11 cellular contexts compared by ENCODE assay signal in genomic region chr10:100656479-100656878, GRCh38.
DNase-seq lines count a peak whose midpoint lies in the region; ATAC-seq and TF ChIP-seq lines count a peak whose summit lies in the region.
"Had no signal": no experiment of that assay in that cellular context is flagged by ENCODE, and none has a peak within 500 bp of the region (broad histone marks: within the 10 kb centered on the region; RNA-seq: fewer than 3 reads in every experiment).

No MANE protein-coding gene starts in this region.

- H3K4me1 ChIP-seq in iPS-15b (ENCODE audit: control insufficient read depth, insufficient read depth, low read length) (peaks cover 7% of the 10 kb centered on the region), suprapubic skin (peaks cover 41% of the 10 kb centered on the region)

- H3K9ac ChIP-seq in iPS-15b (ENCODE audit: low read depth, low read length): no peak overlapping the region

- intact Hi-C loops in dorsolateral prefrontal cortex (cut with DNase I): no loop called here

- no peaks in the 10 kb centered on the region for H3K9me3 Mint-ChIP-seq in activated T-cell treated with anti-CD3 and anti-CD28 coated beads, Interleukin-2, amount 50 U/mL, for 72 hours

- TF ChIP-seq POLR2A in suprapubic skin (IDR thresholded peaks at IDR 0.05): no peak

- H3K9me3 ChIP-seq in iPS-15b (ENCODE audit: control insufficient read depth, insufficient read depth, low read length): no peaks in the 10 kb centered on the region
- H3K9me3 ChIP-seq in suprapubic skin: no peaks in the 10 kb centered on the region
- H3K9me3 ChIP-seq in MG63: no peaks in the 10 kb centered on the region

- H3K27me3 Mint-ChIP-seq in activated T-cell treated with anti-CD3 and anti-CD28 coated beads, Interleukin-2, amount 50 U/mL, for 72 hours (ENCODE audit: low read depth): peaks cover 90% of the 10 kb centered on the region

- H3K27me3 ChIP-seq in iPS-15b (ENCODE audit: control insufficient read depth, insufficient read depth, low read length) (peaks cover 78% of the 10 kb centered on the region), suprapubic skin (peaks cover 97% of the 10 kb centered on the region), dorsolateral prefrontal cortex (peaks cover 16 to 97% (median 93%) of the 10 kb centered on the region in 45 donors), MG63 (peaks cover 76% of the 10 kb centered on the region)

- TF ChIP-seq CTCF in suprapubic skin (IDR thresholded peaks at IDR 0.05) (no peak), dorsolateral prefrontal cortex (IDR thresholded peaks at IDR 0.05 in 54 of 56, conservative IDR thresholded peaks at IDR 0.05 in 2 of 56; ENCODE audit: low read depth in 1 of 56, partially characterized antibody in 56 of 56) (no peak)

- H3K4me3 Mint-ChIP-seq in activated T-cell treated with anti-CD3 and anti-CD28 coated beads, Interleukin-2, amount 50 U/mL, for 72 hours: no peak overlapping the region

- TF ChIP-seq EP300 in suprapubic skin (IDR thresholded peaks at IDR 0.05): no peak

- no peaks in the 10 kb centered on the region for H3K36me3 ChIP-seq in iPS-15b (ENCODE audit: control insufficient read depth, insufficient read depth, low read length)
- H3K36me3 ChIP-seq in suprapubic skin: no peaks in the 10 kb centered on the region
- no peaks in the 10 kb centered on the region for H3K36me3 ChIP-seq in MG63

- H3K4me1 Mint-ChIP-seq in activated T-cell treated with anti-CD3 and anti-CD28 coated beads, Interleukin-2, amount 50 U/mL, for 72 hours (ENCODE audit: low read depth): peaks cover 26% of the 10 kb centered on the region

- no peak overlapping the region for H3K27ac ChIP-seq in suprapubic skin
- H3K27ac ChIP-seq in dorsolateral prefrontal cortex: no peak overlapping the region

- peak; percentile 36 to 49 for DNase-seq in activated T-cell treated with anti-CD3 and anti-CD28 coated beads, Interleukin-2, amount 50 U/mL, for 72 hours
- no peak for DNase-seq in activated T-cell treated with anti-CD3 and anti-CD28 coated beads, Interleukin-2, amount 50 U/mL, for 1 hour
- DNase-seq in OCI-M1 (lab: John Stamatoyannopoulos, UW) (peak; percentile 29), suprapubic skin (ENCODE audit: low spot score in 2 of 2) (no peak), dorsolateral prefrontal cortex (no peak), MG63 (no peak), RKO (ENCODE audit: low spot score) (no peak)
- DNase-seq: CD4-positive, CD25-positive, alpha-beta regulatory T cell; hypothalamus; NCI-H510A had no signal

- peaks cover 0 to 8% of the 10 kb centered on the region in 2 donors for H3K36me3 Mint-ChIP-seq in activated T-cell treated with anti-CD3 and anti-CD28 coated beads, Interleukin-2, amount 50 U/mL, for 72 hours (ENCODE audit: insufficient read depth in 2 of 2)
- H3K36me3 Mint-ChIP-seq: CD4-positive, CD25-positive, alpha-beta regulatory T cell had no signal

- peak; percentile 58 to 68 for ATAC-seq in activated T-cell treated with anti-CD3 and anti-CD28 coated beads, Interleukin-2, amount 50 U/mL, for 72 hours (replicated peaks in 1 of 2)

- H3K27ac Mint-ChIP-seq in activated T-cell treated with anti-CD3 and anti-CD28 coated beads, Interleukin-2, amount 50 U/mL, for 72 hours: no peak overlapping the region
- H3K27ac Mint-ChIP-seq: CD4-positive, CD25-positive, alpha-beta regulatory T cell had no signal

- peak overlapping the region; percentile 65 for H3K4me3 ChIP-seq in iPS-15b (ENCODE audit: low read depth, low read length)
- H3K4me3 ChIP-seq in suprapubic skin: peak overlapping the region; percentile 18
- H3K4me3 ChIP-seq in dorsolateral prefrontal cortex: peak overlapping the region in 3 of 59 donors; percentile 10 to 19 (median 12)
- H3K4me3 ChIP-seq in MG63: no peak overlapping the region

- WGBS in suprapubic skin: no CpG with 5 or more reads among the region's 34 CpGs

Comparison
In these comparisons a context has a peak if more than half of its experiments do, and no peak if none do; other contexts are left out.
1. DNase-seq: peak in activated T-cell treated with anti-CD3 and anti-CD28 coated beads, Interleukin-2, amount 50 U/mL, for 72 hours (2 of 2) and OCI-M1 (single experiment); none in activated T-cell treated with anti-CD3 and anti-CD28 coated beads, Interleukin-2, amount 50 U/mL, for 1 hour (single experiment), suprapubic skin (0 of 2), dorsolateral prefrontal cortex (0 of 10), MG63 (single experiment) and RKO (single experiment).